19 cellular contexts compared by ENCODE assay signal in the genomic region with DNA sequence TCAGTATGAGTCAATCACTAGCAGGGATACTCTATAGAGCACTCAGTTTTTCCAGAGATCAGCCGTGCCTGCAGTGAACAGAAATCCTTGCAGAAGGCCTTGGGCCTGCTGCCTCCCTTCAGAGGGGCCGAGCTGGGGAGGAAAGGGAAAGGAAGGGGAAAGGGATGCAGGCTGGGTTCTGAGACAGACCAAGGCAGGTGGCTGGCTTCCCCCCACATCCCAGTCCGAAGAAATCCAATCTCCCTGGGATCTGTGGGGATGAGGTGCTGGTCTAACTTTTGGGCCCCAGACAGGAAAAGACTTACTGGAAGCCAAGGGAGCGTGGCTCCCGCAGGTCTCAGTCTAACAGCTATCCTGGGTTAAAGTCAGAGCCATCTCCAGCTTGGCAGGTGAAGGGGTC. TPM values are rescaled to one million over a fixed set of nuclear protein-coding genes. Genes with fewer than 3 reads are reported as not detected.
"Had no signal": no experiment of that assay in that cellular context is flagged by ENCODE, and none has a peak within 500 bp of the region (broad histone marks: within the 10 kb centered on the region; RNA-seq: fewer than 3 reads in every experiment).

No MANE protein-coding gene starts in this region.

- H3K4me3 Mint-ChIP-seq: activated CD8-positive, alpha-beta T cell treated with anti-CD3 and anti-CD28 coated beads, Interleukin-2, amount 10 ng/mL, durations not matched to agents 7 days and 5 days; activated T-cell treated with anti-CD3 and anti-CD28 coated beads, Interleukin-2, amount 50 U/mL, for 72 hours; stimulated activated effector memory CD8-positive, alpha-beta T cell treated with anti-CD3 and anti-CD28 coated beads, Interleukin-12 subunit alpha, Interleukin-12 subunit beta, amount 100 ng/mL, for 72 hours; T-helper 17 cell had no signal

- H3K4me1 Mint-ChIP-seq: stimulated activated effector memory CD8-positive, alpha-beta T cell treated with anti-CD3 and anti-CD28 coated beads, Interleukin-12 subunit alpha, Interleukin-12 subunit beta, amount 100 ng/mL, for 72 hours had no signal

- H3K9me3 ChIP-seq: lower lobe of right lung, sigmoid colon had no signal

- ATAC-seq: activated CD8-positive, alpha-beta T cell treated with anti-CD3 and anti-CD28 coated beads, Interleukin-2, amount 10 ng/mL, durations not matched to agents 7 days and 5 days; activated naive CD4-positive, alpha-beta T cell treated with anti-CD3 and anti-CD28 coated beads, Interleukin-2, amount 50 U/mL, for 72 hours; activated T-cell treated with anti-CD3 and anti-CD28 coated beads, Interleukin-2, amount 50 U/mL, for 72 hours; lower lobe of right lung; stimulated activated effector memory CD8-positive, alpha-beta T cell treated with anti-CD3 and anti-CD28 coated beads, Interleukin-12 subunit alpha, Interleukin-12 subunit beta, amount 100 ng/mL, for 72 hours; T-helper 17 cell had no signal

- H3K27ac Mint-ChIP-seq: activated CD8-positive, alpha-beta T cell treated with anti-CD3 and anti-CD28 coated beads, Interleukin-2, amount 10 ng/mL, durations not matched to agents 7 days and 5 days; activated T-cell treated with anti-CD3 and anti-CD28 coated beads, Interleukin-2, amount 50 U/mL, for 72 hours; stimulated activated effector memory CD8-positive, alpha-beta T cell treated with anti-CD3 and anti-CD28 coated beads, Interleukin-12 subunit alpha, Interleukin-12 subunit beta, amount 100 ng/mL, for 72 hours; T-helper 17 cell had no signal

- H3K36me3 ChIP-seq: brain microvascular endothelial cell, lower lobe of right lung, sigmoid colon had no signal

- H3K9me3 Mint-ChIP-seq: activated naive CD4-positive, alpha-beta T cell treated with anti-CD3 and anti-CD28 coated beads, Interleukin-2, amount 50 U/mL, for 72 hours; activated T-cell treated with anti-CD3 and anti-CD28 coated beads, Interleukin-2, amount 50 U/mL, for 72 hours; stimulated activated effector memory CD8-positive, alpha-beta T cell treated with anti-CD3 and anti-CD28 coated beads, Interleukin-12 subunit alpha, Interleukin-12 subunit beta, amount 100 ng/mL, for 72 hours had no signal

- DNase-seq: activated CD4-positive, alpha-beta T cell treated with anti-CD3 and anti-CD28 coated beads for 4 hours; activated CD8-positive, alpha-beta memory T cell treated with anti-CD3 and anti-CD28 coated beads, Interleukin-2, amount 50 U/mL, for 4 hours; activated CD8-positive, alpha-beta T cell treated with anti-CD3 and anti-CD28 coated beads, Interleukin-2, amount 10 ng/mL, durations not matched to agents 7 days and 5 days; activated gamma-delta T cell; activated T-cell treated with anti-CD3 and anti-CD28 coated beads, Interleukin-2, amount 50 U/mL, for 72 hours; brain microvascular endothelial cell; cerebellar nuclear complex; dorsolateral prefrontal cortex; erythroblast; hypothalamus; kidney glomerular epithelial cell; lower lobe of right lung; SIG-M5; sigmoid colon; T-helper 17 cell; trophoblast cell had no signal

- H3K27me3 ChIP-seq: brain microvascular endothelial cell, dorsolateral prefrontal cortex, sigmoid colon had no signal

- H3K4me3 ChIP-seq: dorsolateral prefrontal cortex, lower lobe of right lung, sigmoid colon had no signal

- H3K36me3 Mint-ChIP-seq: activated naive CD4-positive, alpha-beta T cell treated with anti-CD3 and anti-CD28 coated beads, Interleukin-2, amount 50 U/mL, for 72 hours; stimulated activated effector memory CD8-positive, alpha-beta T cell treated with anti-CD3 and anti-CD28 coated beads, Interleukin-12 subunit alpha, Interleukin-12 subunit beta, amount 100 ng/mL, for 72 hours had no signal

- H3K27ac ChIP-seq: brain microvascular endothelial cell, lower lobe of right lung had no signal

RNA-seq across cellular contexts. Expression of a gene that starts 25.2 kb away (rescaled TPM):
- total RNA-seq: activated CD8-positive, alpha-beta T cell treated with anti-CD3 and anti-CD28 coated beads, Interleukin-2, amount 10 ng/mL, durations not matched to agents 7 days and 5 days; activated naive CD4-positive, alpha-beta T cell treated with anti-CD3 and anti-CD28 coated beads, Interleukin-2, amount 50 U/mL, for 72 hours; activated T-cell treated with anti-CD3 and anti-CD28 coated beads, Interleukin-2, amount 50 U/mL, for 72 hours; T-helper 17 cell had no signal
- polyA plus RNA-seq: neural cell had no signal
